21 cellular contexts compared by ENCODE assay signal in the genomic region with DNA sequence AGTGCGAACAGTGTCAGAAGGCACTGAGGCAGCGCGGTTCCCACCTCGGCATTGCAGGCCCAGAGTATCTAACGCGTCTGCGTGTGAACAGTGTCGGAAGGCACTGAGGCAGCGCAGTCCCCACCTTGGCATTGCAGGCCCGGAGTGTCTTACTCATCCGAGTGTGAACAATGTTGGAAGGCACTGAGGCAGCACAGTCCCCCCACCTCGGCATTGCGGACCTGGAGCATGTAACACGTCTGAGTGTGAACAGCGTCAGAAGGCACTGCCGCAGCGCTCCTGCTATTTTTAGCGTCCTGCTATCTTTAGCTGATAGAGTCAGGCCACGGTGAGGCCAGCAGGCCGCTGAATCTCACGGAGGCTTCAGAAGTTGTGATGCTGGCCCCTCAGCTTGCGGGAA. TPM values are rescaled to one million over a fixed set of nuclear protein-coding genes. Genes with fewer than 3 reads are reported as not detected.
DNase-seq lines count a peak whose midpoint lies in the region; ATAC-seq and TF ChIP-seq lines count a peak whose summit lies in the region.
"Had no signal": no experiment of that assay in that cellular context is flagged by ENCODE, and none has a peak within 500 bp of the region (broad histone marks: within the 10 kb centered on the region; RNA-seq: fewer than 3 reads in every experiment).

No MANE protein-coding gene starts in this region.

- no peak overlapping the region for H3K4me3 Mint-ChIP-seq in GM23338
- peak overlapping the region; percentile 49 for H3K4me3 Mint-ChIP-seq in glutamatergic neuron (ENCODE audit: unreplicated experiment)

- H3K27ac ChIP-seq in GM23338 (ENCODE audit: low read depth) = peak overlapping the region; percentile 74; the same call in 1 of the 2 replicates
- H3K27ac ChIP-seq in sigmoid colon = peak overlapping the region in 1 of 4 donors; percentile 37
- H3K27ac ChIP-seq: adrenal gland, right lobe of liver had no signal

- H3K4me3 ChIP-seq in GM23338 (no peak overlapping the region), sigmoid colon (no peak overlapping the region)
- H3K4me3 ChIP-seq: adrenal gland, right lobe of liver had no signal

- ATAC-seq in GM23338 (no peak), HG03045 (IDR thresholded peaks at IDR 0.05; ENCODE audit: unreplicated experiment) (no peak)
- ATAC-seq: stimulated activated naive CD8-positive, alpha-beta T cell treated with anti-CD3 and anti-CD28 coated beads, Interleukin-15, Interleukin-2, amounts not matched to agents 100 U/mL and 50 U/mL, for 24 hours had no signal

- no peak for TF ChIP-seq CTCF in GM23338 (conservative IDR thresholded peaks at IDR 0.05; ENCODE audit: low read depth in 2 of 2)
- TF ChIP-seq CTCF in glutamatergic neuron (IDR thresholded peaks at IDR 0.05; ENCODE audit: partially characterized antibody, unreplicated experiment) = no peak
- no peak for TF ChIP-seq CTCF in sigmoid colon (IDR thresholded peaks at IDR 0.05)

- DNase-seq in GM23338 (ENCODE audit: low spot score) = no peak
- no peak for DNase-seq in glutamatergic neuron
- DNase-seq in kidney tubule cell (ENCODE audit: low spot score) = peak; percentile 22
- peak; percentile 62 for DNase-seq in sigmoid colon
- no peak for DNase-seq in SIG-M5 (lab: John Stamatoyannopoulos, UW)
- no peak for DNase-seq in activated T-cell treated with anti-CD3 and anti-CD28 coated beads for 4 hours
- DNase-seq in Kasumi-1 (lab: John Stamatoyannopoulos, UW) = no peak
- DNase-seq: activated CD4-positive, alpha-beta T cell treated with anti-CD3 and anti-CD28 coated beads, Interleukin-2, amount 50 U/mL, for 1 hour; activated CD8-positive, alpha-beta memory T cell treated with anti-CD3 and anti-CD28 coated beads, Interleukin-2, amount 50 U/mL, for 4 hours; activated gamma-delta T cell; GOT3; NCI-H69; nucleus accumbens; SHP77 treated with DMSO at 0.1 percent for 48 hours; stimulated activated CD4-positive, alpha-beta T cell treated with anti-CD3 and anti-CD28 coated beads, Interleukin-2, amount 100 ng/mL, for 24 hours; stimulated activated naive CD8-positive, alpha-beta T cell treated with anti-CD3 and anti-CD28 coated beads, Interleukin-15, Interleukin-2, amounts not matched to agents 100 U/mL and 50 U/mL, for 24 hours; T-helper 1 cell; trophoblast cell had no signal

- H3K36me3 ChIP-seq in GM23338 (ENCODE audit: insufficient read depth) (no peaks in the 10 kb centered on the region), sigmoid colon (no peaks in the 10 kb centered on the region)
- H3K36me3 ChIP-seq: adrenal gland, right lobe of liver had no signal

- H3K9me3 Mint-ChIP-seq in GM23338 (no peaks in the 10 kb centered on the region), glutamatergic neuron (ENCODE audit: unreplicated experiment) (peaks cover 10% of the 10 kb centered on the region)

- H3K4me1 Mint-ChIP-seq in GM23338 = peaks cover 83% of the 10 kb centered on the region
- H3K4me1 Mint-ChIP-seq in glutamatergic neuron (ENCODE audit: low read depth, unreplicated experiment) = peaks cover 56% of the 10 kb centered on the region

- 94 to 95% methylated on average over 22 of the region's 22 CpGs for WGBS in sigmoid colon, 2 donors

- no peaks in the 10 kb centered on the region for H3K27me3 ChIP-seq in GM23338 (ENCODE audit: insufficient read depth)
- H3K27me3 ChIP-seq in sigmoid colon = no peaks in the 10 kb centered on the region
- H3K27me3 ChIP-seq: adrenal gland, right lobe of liver had no signal

- H3K4me2 ChIP-seq in GM23338 = no peak overlapping the region

- no peak overlapping the region for H2AFZ ChIP-seq in GM23338

- no peak for TF ChIP-seq POLR2A in sigmoid colon (IDR thresholded peaks at IDR 0.05)

- H4K20me1 ChIP-seq in GM23338 (replicated peaks; ENCODE audit: insufficient read depth) = no peaks in the 10 kb centered on the region

- intact Hi-C loops in sigmoid colon (cut with DNase I) = no loop called here

- TF ChIP-seq EP300 in sigmoid colon (IDR thresholded peaks at IDR 0.05) = no peak

- H3K27me3 Mint-ChIP-seq in GM23338 (ENCODE audit: insufficient read depth, low read depth, poor library complexity) = peaks cover 13% of the 10 kb centered on the region
- peaks cover 7% of the 10 kb centered on the region for H3K27me3 Mint-ChIP-seq in glutamatergic neuron (ENCODE audit: unreplicated experiment)

- no peaks in the 10 kb centered on the region for H3K9me2 ChIP-seq in GM23338 (ENCODE audit: insufficient read depth)

- peaks cover 14% of the 10 kb centered on the region; the same call in 1 of the 2 replicates for H3F3A ChIP-seq in GM23338 (replicated peaks; ENCODE audit: low read depth)

- peaks cover 79% of the 10 kb centered on the region for H3K79me2 ChIP-seq in GM23338 (replicated peaks; ENCODE audit: insufficient read depth)

- peak overlapping the region; percentile 79 for H3K27ac Mint-ChIP-seq in GM23338
- no peak overlapping the region for H3K27ac Mint-ChIP-seq in glutamatergic neuron (ENCODE audit: unreplicated experiment)

- H3K9me3 ChIP-seq in sigmoid colon = no peaks in the 10 kb centered on the region
- H3K9me3 ChIP-seq: adrenal gland, right lobe of liver had no signal

- H3K36me3 Mint-ChIP-seq in GM23338 (ENCODE audit: low read depth) (peaks cover 2% of the 10 kb centered on the region; the same call in 1 of the 3 replicates), glutamatergic neuron (ENCODE audit: unreplicated experiment) (no peaks in the 10 kb centered on the region)

- H3K4me1 ChIP-seq in GM23338 (ENCODE audit: insufficient read depth) = peaks cover 56% of the 10 kb centered on the region
- peaks cover 0 to 13% (median 0%) of the 10 kb centered on the region in 4 donors for H3K4me1 ChIP-seq in sigmoid colon

TF ChIP-seq in GM23338, 12 proteins besides CTCF, POLR2A, EP300 and RAD21:
- TF ChIP-seq EZH2phosphoT487 (IDR thresholded peaks at IDR 0.05; ENCODE audit: unreplicated experiment) = no peak

RNA-seq across cellular contexts. Expression of a gene that starts 39.6 kb away (rescaled TPM):
- 35.1 and 52.6 TPM in 2 replicates for total RNA-seq in GM23338 (2014; rRNA removed; shearing (Covaris generic))
- 12.3 and 12.8 TPM in 2 replicates for polyA plus RNA-seq in GM23338 (2016; fragmentation: Nextera tagmentation; extraction: Ambion mirVana)
- total RNA-seq in glutamatergic neuron (ENCODE audit: unreplicated experiment) = 127 TPM
- 10 to 100 TPM in 2 of 4 donors, 1 to 10 TPM in 2; 9.6 to 22.9 (median 15.9) TPM for total RNA-seq in sigmoid colon
- polyA plus RNA-seq in sigmoid colon = 1 to 10 TPM in 2 of 3 donors, under 1 TPM in 1; 0.69 to 8.5 (median 3.0) TPM

Comparison
In these comparisons a context has a peak if more than half of its experiments do, and no peak if none do; other contexts are left out.
1. DNase-seq: peak in kidney tubule cell (single experiment) and sigmoid colon (single experiment); none in GM23338 (single experiment), glutamatergic neuron (single experiment), SIG-M5 (single experiment), activated T-cell treated with anti-CD3 and anti-CD28 coated beads for 4 hours (single experiment) and Kasumi-1 (0 of 2).